29 cellular contexts compared by ENCODE assay signal in the genomic region with DNA sequence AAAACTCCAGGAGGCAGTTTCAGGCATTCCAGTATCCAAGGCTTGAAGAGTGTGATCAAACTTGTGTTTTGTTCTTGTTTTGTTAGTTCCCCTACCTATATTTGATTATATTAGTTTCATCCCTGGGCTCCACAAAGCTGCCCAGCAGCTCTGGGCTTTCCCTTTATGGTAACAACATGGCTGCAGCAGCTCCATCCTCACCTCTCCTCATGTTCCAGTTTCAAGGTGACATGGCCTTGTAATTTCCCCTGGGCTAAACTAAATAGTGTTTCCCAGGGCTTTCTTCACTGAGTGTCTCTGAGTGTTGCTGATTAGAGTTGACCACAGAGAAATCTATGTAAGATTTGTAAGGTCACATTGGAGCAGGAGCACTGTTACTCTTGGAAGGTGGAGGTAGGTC.
"Had no signal": no experiment of that assay in that cellular context is flagged by ENCODE, and none has a peak within 500 bp of the region (broad histone marks: within the 10 kb centered on the region; RNA-seq: fewer than 3 reads in every experiment).

No MANE protein-coding gene starts in this region.

- H3K4me1 Mint-ChIP-seq: memory B cell; mesothelial cell of epicardium; naive B cell; stimulated activated naive CD8-positive, alpha-beta T cell treated with anti-CD3 and anti-CD28 coated beads, Interleukin-15, amount 100 ng/mL, for 72 hours had no signal

- H3K4me1 ChIP-seq: esophagus muscularis mucosa, foreskin keratinocyte, gastroesophageal sphincter, heart left ventricle, parathyroid adenoma, right lobe of liver, suprapubic skin, transverse colon, upper lobe of right lung, uterus had no signal

- DNase-seq: dermis blood vessel endothelial cell; effector memory CD4-positive, alpha-beta T cell; foreskin keratinocyte; heart left ventricle; kidney; mucosa of descending colon; naive B cell; right lobe of liver; small intestine; stimulated activated CD4-positive, alpha-beta T cell treated with anti-CD3 and anti-CD28 coated beads, Interleukin-1b, Interleukin-23, amount 100 ng/mL, for 48 hours; stimulated activated CD4-positive, alpha-beta T cell treated with anti-CD3 and anti-CD28 coated beads, Interleukin-4, amount 100 ng/mL, for 1 hour; stimulated activated CD8-positive, alpha-beta memory T cell treated with anti-CD3 and anti-CD28 coated beads, Interleukin-4, amount 100 ng/mL, for 48 hours; stimulated activated naive CD4-positive, alpha-beta T cell; stimulated activated naive CD8-positive, alpha-beta T cell treated with anti-CD3 and anti-CD28 coated beads, Interleukin-15, amount 100 ng/mL, for 72 hours; transverse colon; upper lobe of right lung; uterus had no signal

- H3K27ac ChIP-seq: esophagus muscularis mucosa, foreskin keratinocyte, gastroesophageal sphincter, heart left ventricle, hepatocyte, parathyroid adenoma, right lobe of liver, suprapubic skin, transverse colon, upper lobe of right lung, uterus had no signal

- H3K27ac Mint-ChIP-seq: memory B cell; mesothelial cell of epicardium; naive B cell; natural killer cell treated with Interleukin-12 subunit alpha and Interleukin-12 subunit beta and Interleukin-15 and Interleukin-18, amount 100 ng/mL, for 72 hours; progenitor cell of endocrine pancreas; stimulated activated naive CD8-positive, alpha-beta T cell treated with anti-CD3 and anti-CD28 coated beads, Interleukin-15, amount 100 ng/mL, for 72 hours had no signal

- H2AFZ ChIP-seq: hepatocyte, parathyroid adenoma had no signal

- H3K27me3 ChIP-seq: esophagus muscularis mucosa, foreskin keratinocyte, gastroesophageal sphincter, heart left ventricle, hepatocyte, right lobe of liver, suprapubic skin, transverse colon, upper lobe of right lung, uterus had no signal

- FAIRE-seq: endothelial cell of umbilical vein, kidney, small intestine had no signal

- H3K9ac ChIP-seq: parathyroid adenoma had no signal

- H3K36me3 ChIP-seq: esophagus muscularis mucosa, gastroesophageal sphincter, heart left ventricle, right lobe of liver, suprapubic skin, transverse colon, upper lobe of right lung, uterus had no signal

- H3K4me2 ChIP-seq: hepatocyte had no signal

- H3K79me2 ChIP-seq: hepatocyte, parathyroid adenoma had no signal

- H3K9me3 ChIP-seq: esophagus muscularis mucosa, gastroesophageal sphincter, heart left ventricle, mucosa of descending colon, right lobe of liver, suprapubic skin, transverse colon, upper lobe of right lung, uterus had no signal

- H3K27me3 Mint-ChIP-seq: memory B cell; naive B cell; natural killer cell treated with Interleukin-12 subunit alpha and Interleukin-12 subunit beta and Interleukin-15 and Interleukin-18, amount 100 ng/mL, for 72 hours; progenitor cell of endocrine pancreas had no signal

- H3K36me3 Mint-ChIP-seq: memory B cell; mesothelial cell of epicardium; natural killer cell treated with Interleukin-12 subunit alpha and Interleukin-12 subunit beta and Interleukin-15 and Interleukin-18, amount 100 ng/mL, for 72 hours had no signal

- H3K4me3 Mint-ChIP-seq: memory B cell; mesothelial cell of epicardium; naive B cell; natural killer cell treated with Interleukin-12 subunit alpha and Interleukin-12 subunit beta and Interleukin-15 and Interleukin-18, amount 100 ng/mL, for 72 hours; neural crest cell; stimulated activated naive CD8-positive, alpha-beta T cell treated with anti-CD3 and anti-CD28 coated beads, Interleukin-15, amount 100 ng/mL, for 72 hours had no signal

- H3K9me3 Mint-ChIP-seq: memory B cell; mesothelial cell of epicardium; naive B cell; natural killer cell treated with Interleukin-12 subunit alpha and Interleukin-12 subunit beta and Interleukin-15 and Interleukin-18, amount 100 ng/mL, for 72 hours; stimulated activated naive CD8-positive, alpha-beta T cell treated with anti-CD3 and anti-CD28 coated beads, Interleukin-15, amount 100 ng/mL, for 72 hours had no signal

- H3K4me3 ChIP-seq: esophagus muscularis mucosa, gastroesophageal sphincter, heart left ventricle, hepatocyte, lung, mucosa of descending colon, right lobe of liver, suprapubic skin, transverse colon, upper lobe of right lung, uterus had no signal
